6 cellular contexts compared by ENCODE assay signal in genomic region chr10:73708122-73708521, GRCh38. TPM values are rescaled to one million over a fixed set of nuclear protein-coding genes. Genes with fewer than 3 reads are reported as not detected.
"Had no signal": no experiment of that assay in that cellular context is flagged by ENCODE, and none has a peak within 500 bp of the region (broad histone marks: within the 10 kb centered on the region; RNA-seq: fewer than 3 reads in every experiment).

No MANE protein-coding gene starts in this region.

RNA-seq across cellular contexts. Expression of gene SYNPO2L, which starts 52.3 kb away (rescaled TPM):
- total RNA-seq: dermis microvascular lymphatic vessel endothelial cell, glomerular endothelial cell, kidney epithelial cell, lower leg skin, lung microvascular endothelial cell had no signal
- polyA plus RNA-seq: keratinocyte had no signal
